Comparison of ENCODE assay signal across 23 cellular contexts in genomic region chr21:43608664-43609063, GRCh38.
"Had no signal": no experiment of that assay in that cellular context is flagged by ENCODE, and none has a peak within 500 bp of the region (broad histone marks: within the 10 kb centered on the region; RNA-seq: fewer than 3 reads in every experiment).

No MANE protein-coding gene starts in this region.

- H3K4me3 ChIP-seq: body of pancreas, gastrocnemius medialis, heart right ventricle, lung, transverse colon had no signal

- H3K27me3 Mint-ChIP-seq: central memory CD8-positive, alpha-beta T cell; naive B cell had no signal

- H3K36me3 Mint-ChIP-seq: activated naive CD4-positive, alpha-beta T cell treated with anti-CD3 and anti-CD28 coated beads, Interleukin-2, amount 50 U/mL, for 72 hours; naive B cell; WTC11 had no signal

- H3K79me2 ChIP-seq: parathyroid adenoma had no signal

- H3K36me3 ChIP-seq: gastrocnemius medialis, heart right ventricle, transverse colon had no signal

- H3K9me3 Mint-ChIP-seq: activated naive CD4-positive, alpha-beta T cell treated with anti-CD3 and anti-CD28 coated beads, Interleukin-2, amount 50 U/mL, for 72 hours; central memory CD8-positive, alpha-beta T cell; naive B cell; WTC11 had no signal

- H3K4me1 Mint-ChIP-seq: central memory CD8-positive, alpha-beta T cell had no signal

- H3K27ac Mint-ChIP-seq: activated CD8-positive, alpha-beta T cell treated with anti-CD3 and anti-CD28 coated beads, Interleukin-2, amount 10 ng/mL, durations not matched to agents 7 days and 5 days; activated naive CD4-positive, alpha-beta T cell treated with anti-CD3 and anti-CD28 coated beads, Interleukin-2, amount 50 U/mL, for 72 hours; WTC11 had no signal

- H3K9me3 ChIP-seq: body of pancreas, gastrocnemius medialis, heart right ventricle, transverse colon had no signal

- H3K4me3 Mint-ChIP-seq: activated CD8-positive, alpha-beta T cell treated with anti-CD3 and anti-CD28 coated beads, Interleukin-2, amount 10 ng/mL, durations not matched to agents 7 days and 5 days; central memory CD8-positive, alpha-beta T cell; naive B cell; WTC11 had no signal

- DNase-seq: activated CD4-positive, alpha-beta T cell treated with anti-CD3 and anti-CD28 coated beads for 4 hours; activated CD8-positive, alpha-beta memory T cell treated with anti-CD3 and anti-CD28 coated beads, Interleukin-2, amount 50 U/mL, for 4 hours; activated CD8-positive, alpha-beta T cell treated with anti-CD3 and anti-CD28 coated beads, Interleukin-2, amount 10 ng/mL, durations not matched to agents 7 days and 5 days; activated effector memory CD4-positive, alpha-beta T cell treated with anti-CD3 and anti-CD28 coated beads, Interleukin-2, amount 50 U/mL, for 16 hours; activated T-cell treated with anti-CD3 and anti-CD28 coated beads, Interleukin-2, amount 50 U/mL, for 48 hours; amniotic stem cell; body of pancreas; cortex of kidney; effector CD4-positive, alpha-beta T cell; gastrocnemius medialis; heart right ventricle; left colon; naive B cell; stimulated activated CD4-positive, alpha-beta T cell treated with anti-CD3 and anti-CD28 coated beads, Interleukin-4, amount 100 ng/mL, for 4 hours; stimulated activated CD8-positive, alpha-beta memory T cell treated with anti-CD3 and anti-CD28 coated beads, Interleukin-4, amount 100 ng/mL, for 48 hours; stimulated activated naive CD4-positive, alpha-beta T cell treated with Interleukin-2 at 50 U/mL for 16 hours; T-helper 2 cell; transverse colon had no signal

- H3K27me3 ChIP-seq: body of pancreas, gastrocnemius medialis, heart right ventricle, transverse colon had no signal

- H3K9ac ChIP-seq: parathyroid adenoma had no signal

- H3K27ac ChIP-seq: gastrocnemius medialis, heart right ventricle, parathyroid adenoma had no signal
